In genomic region chr9:109903515-109904138, GRCh38 we compare ENCODE assay signal across 8 cellular contexts.
DNase-seq lines count a peak whose midpoint lies in the region; ATAC-seq and TF ChIP-seq lines count a peak whose summit lies in the region.

No MANE protein-coding gene starts in this region.

- H3K9me3 Mint-ChIP-seq in T-helper 2 cell treated with Interferon-gamma antibody and Interleukin-4, amounts not matched to agents 5 μg/mL and 100 μg/mL, for 36 hours, result no peaks in the 10 kb centered on the region

- H3K27ac Mint-ChIP-seq in T-helper 2 cell treated with Interferon-gamma antibody and Interleukin-4, amounts not matched to agents 5 μg/mL and 100 μg/mL, for 36 hours, result no peak overlapping the region

- 2 to 4% methylated on average over 2 of the region's 2 CpGs for WGBS in body of pancreas, 2 donors

- DNase-seq in AG09309 (ENCODE audit: low read depth) (peak; percentile 55), NCI-H1105 treated with DMSO at 0.1 percent for 48 hours (lab: John Stamatoyannopoulos, UW) (peak; percentile 71), body of pancreas (peak; percentile 55 to 79 (median 69)), iPS-NIHi11 (ENCODE audit: low spot score) (peak; percentile 79), inferior parietal cortex (ENCODE audit: extremely low spot score) (no peak)
- DNase-seq in T-helper 2 cell treated with Interferon-gamma antibody and Interleukin-4, amounts not matched to agents 5 μg/mL and 100 μg/mL, for 36 hours (ENCODE audit: low spot score), result peak; percentile 46
- DNase-seq in stimulated activated CD4-positive, alpha-beta T cell treated with anti-CD3 and anti-CD28 coated beads, Interleukin-1b, Interleukin-23, amount 100 ng/mL, for 48 hours, result peak; percentile 68

- H3K4me3 ChIP-seq in AG09309 (ENCODE audit: control insufficient read depth, low read depth, low read length) (no peak overlapping the region), body of pancreas (no peak overlapping the region)

- TF ChIP-seq CTCF in AG09309 (IDR thresholded peaks at IDR 0.05; ENCODE audit: control insufficient read depth, insufficient read depth, low read depth, low read length, missing control alignments) (peak; percentile 76), body of pancreas (IDR thresholded peaks at IDR 0.05) (peak; percentile 50 to 92 (median 75))

- no peak overlapping the region for H3K27ac ChIP-seq in body of pancreas

- H3K27me3 ChIP-seq in body of pancreas, result no peaks in the 10 kb centered on the region

- intact Hi-C loops in body of pancreas (cut with DNase I), result loop anchor here (10.0 kb wide), 1 partner anchor 241 kb away; no protein-coding TSS in a partner anchor

- H3K36me3 Mint-ChIP-seq in T-helper 2 cell treated with Interferon-gamma antibody and Interleukin-4, amounts not matched to agents 5 μg/mL and 100 μg/mL, for 36 hours (ENCODE audit: low read depth), result no peaks in the 10 kb centered on the region

- H3K4me3 Mint-ChIP-seq in T-helper 2 cell treated with Interferon-gamma antibody and Interleukin-4, amounts not matched to agents 5 μg/mL and 100 μg/mL, for 36 hours, result no peak overlapping the region

- H3K4me1 Mint-ChIP-seq in T-helper 2 cell treated with Interferon-gamma antibody and Interleukin-4, amounts not matched to agents 5 μg/mL and 100 μg/mL, for 36 hours (ENCODE audit: low read depth), result peaks cover 21% of the 10 kb centered on the region

- H3K27me3 Mint-ChIP-seq in T-helper 2 cell treated with Interferon-gamma antibody and Interleukin-4, amounts not matched to agents 5 μg/mL and 100 μg/mL, for 36 hours (ENCODE audit: low read depth), result no peaks in the 10 kb centered on the region

- H3K9me3 ChIP-seq in body of pancreas, result no peaks in the 10 kb centered on the region

- ATAC-seq in GM18907 (IDR thresholded peaks at IDR 0.05; ENCODE audit: unreplicated experiment), result peak; percentile 57
- ATAC-seq in body of pancreas, result peak; percentile 66

- no peaks in the 10 kb centered on the region for H3K4me1 ChIP-seq in body of pancreas

- no peaks in the 10 kb centered on the region for H3K36me3 ChIP-seq in body of pancreas (replicated peaks in 1 of 2; ENCODE audit: insufficient read depth in 1 of 2, low read depth in 2 of 2)

- TF ChIP-seq POLR2A in body of pancreas (IDR thresholded peaks at IDR 0.05), result no peak
